Comparison of ENCODE assay signal across 9 cellular contexts in genomic region chrX:83845397-83845796, GRCh38. TPM values are rescaled to one million over a fixed set of nuclear protein-coding genes. Genes with fewer than 3 reads are reported as not detected.
DNase-seq lines count a peak whose midpoint lies in the region; ATAC-seq and TF ChIP-seq lines count a peak whose summit lies in the region.
"Had no signal": no experiment of that assay in that cellular context is flagged by ENCODE, and none has a peak within 500 bp of the region (broad histone marks: within the 10 kb centered on the region; RNA-seq: fewer than 3 reads in every experiment).

No MANE protein-coding gene starts in this region.

- intact Hi-C loops in CD4-positive, alpha-beta T cell (cut with DNase I, micrococcal nuclease): no loop called here

- TF ChIP-seq CTCF in CD4-positive, alpha-beta T cell (IDR thresholded peaks at IDR 0.05): peak; percentile 21
- TF ChIP-seq CTCF in WI38 (IDR thresholded peaks at IDR 0.05; ENCODE audit: low read depth, low read length): peak; percentile 50

- no peak overlapping the region for H3K4me3 ChIP-seq in WI38 (ENCODE audit: low read depth, low read length)

- no peak overlapping the region for H3K27ac Mint-ChIP-seq in CD4-positive, alpha-beta T cell
- H3K27ac Mint-ChIP-seq: natural killer cell had no signal

- DNase-seq in CD4-positive, alpha-beta T cell: no peak
- DNase-seq in NCI-H1694 (lab: John Stamatoyannopoulos, UW) (peak; percentile 29), islet precursor cell (peak; percentile 52), NCI-H187 treated with DMSO at 0.1 percent for 48 hours (lab: John Stamatoyannopoulos, UW) (no peak)
- DNase-seq in stimulated activated CD4-positive, alpha-beta T cell treated with anti-CD3 and anti-CD28 coated beads, Interleukin-12 subunit alpha, Interleukin-12 subunit beta, amount 100 ng/mL, for 4 hours: no peak
- DNase-seq: natural killer cell had no signal

- no peaks in the 10 kb centered on the region for H3K27me3 ChIP-seq in CD4-positive, alpha-beta T cell (ENCODE audit: control insufficient read depth, insufficient read depth, low read length)

- H3K9me3 Mint-ChIP-seq in CD4-positive, alpha-beta T cell: no peaks in the 10 kb centered on the region

- POLR2A ChIA-PET in CD4-positive, alpha-beta T cell (lab: Charles Lee): no interaction called here

- CTCF ChIA-PET in CD4-positive, alpha-beta T cell (lab: Charles Lee): interaction anchor here (0.6 kb wide), 1 partner anchor 821 kb away, joined by 3 read pairs; no protein-coding TSS in a partner anchor

- H3K4me1 Mint-ChIP-seq in CD4-positive, alpha-beta T cell (ENCODE audit: low read depth): no peaks in the 10 kb centered on the region
- H3K4me1 Mint-ChIP-seq: natural killer cell had no signal

- no peaks in the 10 kb centered on the region for H3K9me3 ChIP-seq in CD4-positive, alpha-beta T cell (ENCODE audit: control insufficient read depth, low read length)

- no peak for ATAC-seq in CD4-positive, alpha-beta T cell (ENCODE audit: poor library complexity)
- ATAC-seq in GM18867 (IDR thresholded peaks at IDR 0.05; ENCODE audit: unreplicated experiment) (peak; percentile 100), HG02885 (IDR thresholded peaks at IDR 0.05; ENCODE audit: poor library complexity, unreplicated experiment) (peak; percentile 100)

- H3K36me3 Mint-ChIP-seq in CD4-positive, alpha-beta T cell (ENCODE audit: low read depth): no peaks in the 10 kb centered on the region
- H3K36me3 Mint-ChIP-seq: natural killer cell had no signal

- no peaks in the 10 kb centered on the region for H3K27me3 Mint-ChIP-seq in CD4-positive, alpha-beta T cell

- H3K4me3 Mint-ChIP-seq in CD4-positive, alpha-beta T cell: no peak overlapping the region
- H3K4me3 Mint-ChIP-seq: natural killer cell had no signal

- no peak overlapping the region for H3K27ac ChIP-seq in CD4-positive, alpha-beta T cell (ENCODE audit: low read depth, low read length)

RNA-seq across cellular contexts. Expression of gene CYLC1, which starts 15.5 kb away (rescaled TPM):
- not detected for total RNA-seq in CD4-positive, alpha-beta T cell
- total RNA-seq: natural killer cell had no signal

Comparison
In these comparisons a context has a peak if more than half of its experiments do, and no peak if none do; other contexts are left out.
1. DNase-seq: peak in NCI-H1694 (single experiment) and islet precursor cell (single experiment); none in CD4-positive, alpha-beta T cell (0 of 10), NCI-H187 treated with DMSO at 0.1 percent for 48 hours (single experiment) and stimulated activated CD4-positive, alpha-beta T cell treated with anti-CD3 and anti-CD28 coated beads, Interleukin-12 subunit alpha, Interleukin-12 subunit beta, amount 100 ng/mL, for 4 hours (single experiment).